Comparison of ENCODE assay signal across 1 cellular context in the genomic region with DNA sequence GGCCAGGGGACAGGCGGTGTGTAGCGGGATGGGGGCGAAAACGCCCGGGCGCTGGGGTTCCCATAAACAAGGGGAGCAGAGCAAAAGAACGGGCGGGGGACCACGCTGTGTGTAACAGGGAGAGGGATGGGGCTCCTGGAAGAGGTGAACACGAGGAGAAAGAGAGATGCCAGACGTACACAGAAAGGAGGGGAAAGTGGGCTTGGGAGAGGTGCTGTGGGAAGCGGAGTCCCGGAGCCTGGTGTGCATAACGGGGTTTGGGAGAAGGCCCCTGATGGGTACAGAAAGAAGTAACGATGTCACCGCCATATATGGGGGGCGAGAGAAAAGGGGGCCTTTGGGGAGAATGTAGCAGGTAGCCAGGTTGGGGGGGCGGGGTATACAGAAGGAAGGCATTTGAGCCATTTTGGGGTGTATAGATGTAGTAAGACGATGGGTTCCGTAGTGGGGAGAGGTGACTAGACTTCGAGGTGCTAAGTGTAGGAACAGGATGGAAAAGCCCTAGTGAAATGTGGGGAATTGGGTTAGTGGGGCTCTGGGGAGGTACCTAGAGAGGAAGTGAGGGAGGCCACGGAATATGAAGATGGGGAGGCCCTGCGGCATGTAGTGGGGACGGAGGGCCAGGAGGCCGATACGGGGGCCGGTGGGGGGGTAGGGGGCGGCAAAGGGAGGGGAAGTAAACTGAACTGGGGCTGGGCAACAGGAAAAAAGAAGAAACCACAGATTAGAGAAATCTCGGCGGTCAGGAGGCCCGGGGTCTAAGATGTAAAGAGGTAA.
TF ChIP-seq lines count a peak whose summit lies in the region.

No MANE protein-coding gene starts in this region.

TF ChIP-seq in K562, 482 proteins besides CTCF, POLR2A, EP300 and RAD21 (continued from another document):
- TF ChIP-seq POLR2G (IDR thresholded peaks at IDR 0.05; ENCODE audit: low read depth, low read length) (peak; percentile 14), ZSCAN29 (IDR thresholded peaks at IDR 0.05) (no peak), TGIF2 (CRISPR knock-in tag; IDR thresholded peaks at IDR 0.05) (no peak), CREB5 (CRISPR knock-in tag; IDR thresholded peaks at IDR 0.05) (peak; percentile 70; the same call in 1 of the 2 replicates), ZSCAN32 (CRISPR knock-in tag; IDR thresholded peaks at IDR 0.05) (no peak), TFAM (CRISPR knock-in tag; conservative IDR thresholded peaks at IDR 0.05) (no peak)
- TF ChIP-seq, protein P1, sequence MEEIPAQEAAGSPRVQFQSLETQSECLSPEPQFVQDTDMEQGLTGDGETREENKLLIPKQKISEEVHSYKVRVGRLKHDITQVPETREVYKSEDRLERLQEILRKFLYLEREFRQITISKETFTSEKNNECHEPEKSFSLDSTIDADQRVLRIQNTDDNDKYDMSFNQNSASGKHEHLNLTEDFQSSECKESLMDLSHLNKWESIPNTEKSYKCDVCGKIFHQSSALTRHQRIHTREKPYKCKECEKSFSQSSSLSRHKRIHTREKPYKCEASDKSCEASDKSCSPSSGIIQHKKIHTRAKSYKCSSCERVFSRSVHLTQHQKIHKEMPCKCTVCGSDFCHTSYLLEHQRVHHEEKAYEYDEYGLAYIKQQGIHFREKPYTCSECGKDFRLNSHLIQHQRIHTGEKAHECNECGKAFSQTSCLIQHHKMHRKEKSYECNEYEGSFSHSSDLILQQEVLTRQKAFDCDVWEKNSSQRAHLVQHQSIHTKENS (CRISPR knock-in tag; IDR thresholded peaks at IDR 0.05) = no peak
